Comparison of ENCODE assay signal across 11 cellular contexts in the genomic region with DNA sequence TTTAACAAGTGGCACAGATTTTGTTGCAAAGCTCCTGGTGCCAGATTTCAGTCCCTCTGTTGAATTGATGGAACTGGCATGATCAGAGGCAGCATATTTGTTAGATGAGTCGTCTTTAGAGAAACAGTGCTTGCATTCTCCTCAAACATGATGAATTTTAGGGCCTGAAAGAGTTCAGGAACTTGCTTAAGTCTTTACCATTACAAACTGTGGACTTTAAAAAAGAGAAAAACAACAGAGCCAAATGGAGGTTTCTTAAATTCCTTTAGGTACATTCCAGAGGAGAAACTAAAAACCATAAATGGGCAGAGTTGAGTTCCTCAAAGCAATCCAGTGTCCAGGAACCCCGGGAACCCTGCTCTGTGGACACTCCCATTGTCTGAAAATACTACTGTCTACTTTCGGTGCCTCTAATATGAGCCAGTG. TPM values are rescaled to one million over a fixed set of nuclear protein-coding genes. Genes with fewer than 3 reads are reported as not detected.
DNase-seq lines count a peak whose midpoint lies in the region; ATAC-seq and TF ChIP-seq lines count a peak whose summit lies in the region.
"Had no signal": no experiment of that assay in that cellular context is flagged by ENCODE, and none has a peak within 500 bp of the region (broad histone marks: within the 10 kb centered on the region; RNA-seq: fewer than 3 reads in every experiment).

No MANE protein-coding gene starts in this region.

- no peak overlapping the region for H3K27ac Mint-ChIP-seq in stimulated activated naive B cell treated with anti-CD40 and anti-IgM and Interleukin-4, amounts not matched to agents 10 μg/mL and 1 μg/mL and 100 μg/mL, for 72 hours

- no peak overlapping the region for H2AFZ ChIP-seq in hepatocyte

- no peaks in the 10 kb centered on the region for H3K9me3 Mint-ChIP-seq in stimulated activated naive B cell treated with anti-CD40 and anti-IgM and Interleukin-4, amounts not matched to agents 10 μg/mL and 1 μg/mL and 100 μg/mL, for 72 hours

- peaks cover 9 to 14% of the 10 kb centered on the region in 2 donors for H3K4me1 Mint-ChIP-seq in stimulated activated naive B cell treated with anti-CD40 and anti-IgM and Interleukin-4, amounts not matched to agents 10 μg/mL and 1 μg/mL and 100 μg/mL, for 72 hours

- TF ChIP-seq CTCF in astrocyte of the spinal cord (IDR thresholded peaks at IDR 0.05; ENCODE audit: low read depth, low read length) (no peak), hepatocyte (IDR thresholded peaks at IDR 0.05; ENCODE audit: poor library complexity) (no peak), thoracic aorta (IDR thresholded peaks at IDR 0.05) (no peak)

- no peaks in the 10 kb centered on the region for H3K36me3 ChIP-seq in hepatocyte (replicated peaks; ENCODE audit: insufficient read depth, low read depth)
- H3K36me3 ChIP-seq in thoracic aorta, result no peaks in the 10 kb centered on the region
- H3K36me3 ChIP-seq: prostate gland, thyroid gland had no signal

- peak; percentile 35 for ATAC-seq in thoracic aorta (ENCODE audit: insufficient number of reproducible peaks, low FRiP score, low read depth)
- ATAC-seq in stimulated activated naive B cell treated with anti-CD40 and anti-IgM and Interleukin-4, amounts not matched to agents 10 μg/mL and 1 μg/mL and 100 μg/mL, for 72 hours (replicated peaks), result no peak
- ATAC-seq: Panc1 had no signal

- H3K27ac ChIP-seq in hepatocyte, result peak overlapping the region; percentile 14
- H3K27ac ChIP-seq in thoracic aorta, result peak overlapping the region; percentile 82 to 85
- H3K27ac ChIP-seq: prostate gland, thyroid gland had no signal

- H3K4me3 ChIP-seq in astrocyte of the spinal cord (ENCODE audit: low read depth, low read length) (no peak overlapping the region), hepatocyte (no peak overlapping the region), thoracic aorta (peak overlapping the region; percentile 45)
- H3K4me3 ChIP-seq: prostate gland, thyroid gland had no signal

- H3K79me2 ChIP-seq in hepatocyte, result peaks cover 16% of the 10 kb centered on the region

- H3K9me3 ChIP-seq in hepatocyte (ENCODE audit: low read depth), result no peaks in the 10 kb centered on the region
- no peaks in the 10 kb centered on the region for H3K9me3 ChIP-seq in thoracic aorta
- H3K9me3 ChIP-seq: prostate gland, thyroid gland had no signal

- H3K4me3 Mint-ChIP-seq in stimulated activated naive B cell treated with anti-CD40 and anti-IgM and Interleukin-4, amounts not matched to agents 10 μg/mL and 1 μg/mL and 100 μg/mL, for 72 hours, result no peak overlapping the region

- H4K20me1 ChIP-seq in hepatocyte (ENCODE audit: insufficient read depth, poor library complexity, severe bottlenecking), result no peaks in the 10 kb centered on the region

- 77% methylated on average over 3 of the region's 3 CpGs for WGBS in hepatocyte (ENCODE audit: low lambda C conversion rate, missing lambda C conversion rate)

- in situ Hi-C loops in astrocyte of the spinal cord (cut with HindIII; ENCODE audit: low sequenced_read_pairs), result no loop called here

- DNase-seq in HS-5 (ENCODE audit: low read depth), result peak; percentile 69
- DNase-seq in astrocyte of the spinal cord (ENCODE audit: low read depth, low spot score), result peak; percentile 95
- peak; percentile 8 for DNase-seq in hepatocyte (ENCODE audit: low spot score)
- no peak for DNase-seq in thoracic aorta (ENCODE audit: low spot score)
- DNase-seq in stimulated activated CD8-positive, alpha-beta memory T cell treated with anti-CD3 and anti-CD28 coated beads, Interleukin-4, amount 100 ng/mL, for 48 hours, result no peak
- no peak for DNase-seq in stimulated activated naive B cell treated with anti-CD40 and anti-IgM and Interleukin-4, amounts not matched to agents 10 μg/mL and 1 μg/mL and 100 μg/mL, for 72 hours
- DNase-seq in DMS79 treated with DMSO at 0.1 percent for 48 hours (lab: John Stamatoyannopoulos, UW), result no peak
- DNase-seq in HT-29 (ENCODE audit: low spot score), result no peak
- DNase-seq: thyroid gland had no signal

- peaks cover 4% of the 10 kb centered on the region for H3K4me1 ChIP-seq in hepatocyte (ENCODE audit: insufficient read depth)
- H3K4me1 ChIP-seq in thoracic aorta (ENCODE audit: control insufficient read depth in 1 of 2, low read depth in 2 of 2), result peaks cover 20 to 64% of the 10 kb centered on the region in 2 donors
- H3K4me1 ChIP-seq: prostate gland, thyroid gland had no signal

- peaks cover 14 to 31% of the 10 kb centered on the region in 2 donors for H3K36me3 Mint-ChIP-seq in stimulated activated naive B cell treated with anti-CD40 and anti-IgM and Interleukin-4, amounts not matched to agents 10 μg/mL and 1 μg/mL and 100 μg/mL, for 72 hours

- no peaks in the 10 kb centered on the region for H3K27me3 Mint-ChIP-seq in stimulated activated naive B cell treated with anti-CD40 and anti-IgM and Interleukin-4, amounts not matched to agents 10 μg/mL and 1 μg/mL and 100 μg/mL, for 72 hours

- H3K9me2 ChIP-seq in hepatocyte (replicated peaks; ENCODE audit: insufficient read depth), result no peaks in the 10 kb centered on the region

- H3K4me2 ChIP-seq in hepatocyte, result no peak overlapping the region

- H3K27me3 ChIP-seq in hepatocyte, result no peaks in the 10 kb centered on the region
- H3K27me3 ChIP-seq in thoracic aorta (replicated peaks; ENCODE audit: insufficient read depth), result no peaks in the 10 kb centered on the region
- H3K27me3 ChIP-seq: thyroid gland had no signal

RNA-seq across cellular contexts. Expression of a gene that starts 2.5 kb away (rescaled TPM):
- 4.9 and 6.4 TPM in 2 replicates for total RNA-seq in hepatocyte
- 34.6 and 38.6 TPM in 2 replicates for polyA plus RNA-seq in hepatocyte
- 1 to 10 TPM; 3.1 to 3.7 TPM for total RNA-seq in thoracic aorta
- total RNA-seq in HT-29 (2014; rRNA removed; shearing (Covaris generic)), result 1.5 and 1.8 TPM in 2 replicates

RNA-seq across cellular contexts. Expression of a gene that starts 2.6 kb away (rescaled TPM):
- total RNA-seq in hepatocyte (10.9 and 15.2 TPM in 2 replicates), thoracic aorta (10 to 100 TPM; 16.5 to 21.8 TPM)
- polyA plus RNA-seq in hepatocyte, result 4.9 and 10.5 TPM in 2 replicates
- total RNA-seq in HT-29 (2014; rRNA removed; shearing (Covaris generic)), result 1.1 and 3.1 TPM in 2 replicates

Comparison
In these comparisons a context has a peak if more than half of its experiments do, and no peak if none do; other contexts are left out.
1. DNase-seq: peak in HS-5 (single experiment), astrocyte of the spinal cord (single experiment) and hepatocyte (single experiment); none in thoracic aorta (single experiment), stimulated activated CD8-positive, alpha-beta memory T cell treated with anti-CD3 and anti-CD28 coated beads, Interleukin-4, amount 100 ng/mL, for 48 hours (single experiment), stimulated activated naive B cell treated with anti-CD40 and anti-IgM and Interleukin-4, amounts not matched to agents 10 μg/mL and 1 μg/mL and 100 μg/mL, for 72 hours (single experiment), DMS79 treated with DMSO at 0.1 percent for 48 hours (single experiment) and HT-29 (single experiment).